Comparison of ENCODE assay signal across 17 cellular contexts in genomic region chr12:90268574-90268973, GRCh38.
DNase-seq lines count a peak whose midpoint lies in the region; ATAC-seq and TF ChIP-seq lines count a peak whose summit lies in the region.
"Had no signal": no experiment of that assay in that cellular context is flagged by ENCODE, and none has a peak within 500 bp of the region (broad histone marks: within the 10 kb centered on the region; RNA-seq: fewer than 3 reads in every experiment).

No MANE protein-coding gene starts in this region.

- H4K20me1 ChIP-seq in PC-9 (ENCODE audit: insufficient read depth) = no peaks in the 10 kb centered on the region

- no peak overlapping the region for H3K27ac ChIP-seq in PC-9
- H3K27ac ChIP-seq: A549, SK-N-MC had no signal

- H3K27me3 Mint-ChIP-seq in activated T-helper 17 cell treated with anti-CD3 and anti-CD28 coated beads, Interleukin-2, amount 50 U/mL, for 72 hours = peaks cover 6% of the 10 kb centered on the region
- H3K27me3 Mint-ChIP-seq in activated naive CD8-positive, alpha-beta T cell treated with anti-CD3 and anti-CD28 coated beads, Interleukin-2, amount 50 U/mL, for 24 hours = no peaks in the 10 kb centered on the region
- peaks cover 0 to 1% of the 10 kb centered on the region in 2 donors for H3K27me3 Mint-ChIP-seq in T-cell
- H3K27me3 Mint-ChIP-seq: T-helper 17 cell had no signal

- no peak overlapping the region for H3K4me2 ChIP-seq in PC-9
- H3K4me2 ChIP-seq: A549 had no signal

- no peaks in the 10 kb centered on the region for H3K36me3 Mint-ChIP-seq in activated T-helper 17 cell treated with anti-CD3 and anti-CD28 coated beads, Interleukin-2, amount 50 U/mL, for 72 hours (ENCODE audit: low read depth)
- no peaks in the 10 kb centered on the region for H3K36me3 Mint-ChIP-seq in activated naive CD8-positive, alpha-beta T cell treated with anti-CD3 and anti-CD28 coated beads, Interleukin-2, amount 50 U/mL, for 24 hours (ENCODE audit: low read depth)
- no peaks in the 10 kb centered on the region for H3K36me3 Mint-ChIP-seq in T-cell

- POLR2A ChIA-PET in PC-9 (lab: Charles Lee; ENCODE audit: unreplicated experiment) (interaction anchor here (0.7 kb wide), 1 partner anchor 554 kb away, joined by 10 read pairs; no protein-coding TSS in a partner anchor), T-cell (lab: Charles Lee) (no interaction called here)

- TF ChIP-seq CTCF in PC-9 (conservative IDR thresholded peaks at IDR 0.05) = no peak

- H3K9me2 ChIP-seq in PC-9 (ENCODE audit: insufficient read depth) = no peaks in the 10 kb centered on the region

- no TSS peak for BruUV-seq in PC-9 (replicated peaks; lab: Mats Ljungman, UMichigan)

- no peaks in the 10 kb centered on the region for H3K4me1 Mint-ChIP-seq in activated T-helper 17 cell treated with anti-CD3 and anti-CD28 coated beads, Interleukin-2, amount 50 U/mL, for 72 hours
- H3K4me1 Mint-ChIP-seq in activated naive CD8-positive, alpha-beta T cell treated with anti-CD3 and anti-CD28 coated beads, Interleukin-2, amount 50 U/mL, for 24 hours = no peaks in the 10 kb centered on the region
- H3K4me1 Mint-ChIP-seq in T-cell = peaks cover 0 to 7% (median 0%) of the 10 kb centered on the region in 3 donors
- H3K4me1 Mint-ChIP-seq: T-helper 17 cell had no signal

- no peaks in the 10 kb centered on the region for H3F3A ChIP-seq in PC-9 (ENCODE audit: insufficient read depth, low read depth)

- no peaks in the 10 kb centered on the region for H3K36me3 ChIP-seq in PC-9 (ENCODE audit: low read depth)

- no peaks in the 10 kb centered on the region for H3K27me3 ChIP-seq in PC-9 (ENCODE audit: insufficient read depth, low read depth)

- intact Hi-C loops in PC-9 (cut with micrococcal nuclease; ENCODE audit: unreplicated experiment) = no loop called here

- no peaks in the 10 kb centered on the region for H3K9me3 Mint-ChIP-seq in activated T-helper 17 cell treated with anti-CD3 and anti-CD28 coated beads, Interleukin-2, amount 50 U/mL, for 72 hours
- no peaks in the 10 kb centered on the region for H3K9me3 Mint-ChIP-seq in activated naive CD8-positive, alpha-beta T cell treated with anti-CD3 and anti-CD28 coated beads, Interleukin-2, amount 50 U/mL, for 24 hours
- H3K9me3 Mint-ChIP-seq in T-cell = no peaks in the 10 kb centered on the region

- no peaks in the 10 kb centered on the region for H3K9me3 ChIP-seq in PC-9 (ENCODE audit: insufficient read depth, low read depth)
- H3K9me3 ChIP-seq: A549, Caco-2 had no signal

- DNase-seq in PC-9 = no peak
- DNase-seq in activated naive CD8-positive, alpha-beta T cell treated with anti-CD3 and anti-CD28 coated beads, Interleukin-2, amount 50 U/mL, for 24 hours = no peak
- DNase-seq in T-cell = no peak
- DNase-seq: Caco-2, KG1, NCI-H1092 treated with DMSO at 0.1 percent for 48 hours, NCI-H1694, NCI-H2107, NCI-H446, PC-3, T-helper 17 cell had no signal

- no peaks in the 10 kb centered on the region for H3K4me1 ChIP-seq in PC-9 (replicated peaks; ENCODE audit: insufficient read depth)
- H3K4me1 ChIP-seq: A549, Caco-2 had no signal

- H3K4me3 Mint-ChIP-seq in activated T-helper 17 cell treated with anti-CD3 and anti-CD28 coated beads, Interleukin-2, amount 50 U/mL, for 72 hours = no peak overlapping the region
- H3K4me3 Mint-ChIP-seq in activated naive CD8-positive, alpha-beta T cell treated with anti-CD3 and anti-CD28 coated beads, Interleukin-2, amount 50 U/mL, for 24 hours = no peak overlapping the region
- no peak overlapping the region for H3K4me3 Mint-ChIP-seq in T-cell
- H3K4me3 Mint-ChIP-seq: T-helper 17 cell had no signal

- ATAC-seq in GM18858 (IDR thresholded peaks at IDR 0.05; ENCODE audit: unreplicated experiment) (peak; percentile 42), GM21381 (IDR thresholded peaks at IDR 0.05; ENCODE audit: unreplicated experiment) (peak; percentile 55), HG02885 (IDR thresholded peaks at IDR 0.05; ENCODE audit: poor library complexity, unreplicated experiment) (peak; percentile 82), T-cell (replicated peaks in 1 of 4) (no peak)
- no peak for ATAC-seq in activated T-helper 17 cell treated with anti-CD3 and anti-CD28 coated beads, Interleukin-2, amount 50 U/mL, for 72 hours (replicated peaks)
- ATAC-seq in activated naive CD8-positive, alpha-beta T cell treated with anti-CD3 and anti-CD28 coated beads, Interleukin-2, amount 50 U/mL, for 24 hours = no peak
- ATAC-seq: A549, PC-3, T-helper 17 cell had no signal

- CTCF ChIA-PET in PC-9 (lab: Charles Lee) = no interaction called here
- CTCF ChIA-PET in T-cell (lab: Charles Lee) = interaction anchor here in 1 of 2 donors (0.6 kb wide), 1 partner anchor 797 kb away, joined by 5 read pairs; no protein-coding TSS in a partner anchor

- no peak overlapping the region for H3K4me3 ChIP-seq in PC-9
- H3K4me3 ChIP-seq: A549, SK-N-MC had no signal

- no peak overlapping the region for H3K27ac Mint-ChIP-seq in activated T-helper 17 cell treated with anti-CD3 and anti-CD28 coated beads, Interleukin-2, amount 50 U/mL, for 72 hours
- H3K27ac Mint-ChIP-seq in activated naive CD8-positive, alpha-beta T cell treated with anti-CD3 and anti-CD28 coated beads, Interleukin-2, amount 50 U/mL, for 24 hours = no peak overlapping the region
- no peak overlapping the region for H3K27ac Mint-ChIP-seq in T-cell
- H3K27ac Mint-ChIP-seq: T-helper 17 cell had no signal

- no peaks in the 10 kb centered on the region for H3K79me2 ChIP-seq in PC-9 (ENCODE audit: low read depth)

- peak overlapping the region; percentile 66; the same call in 1 of the 2 replicates for H2AFZ ChIP-seq in PC-9

Comparison
In these comparisons a context has a peak if more than half of its experiments do, and no peak if none do; other contexts are left out.
1. ATAC-seq: peak in GM18858 (single experiment), GM21381 (single experiment) and HG02885 (single experiment); none in activated T-helper 17 cell treated with anti-CD3 and anti-CD28 coated beads, Interleukin-2, amount 50 U/mL, for 72 hours (single experiment), activated naive CD8-positive, alpha-beta T cell treated with anti-CD3 and anti-CD28 coated beads, Interleukin-2, amount 50 U/mL, for 24 hours (single experiment) and T-cell (0 of 4).